8 cellular contexts compared by ENCODE assay signal in genomic region chr15:62068071-62068786, GRCh38. TPM values are rescaled to one million over a fixed set of nuclear protein-coding genes. Genes with fewer than 3 reads are reported as not detected.
DNase-seq lines count a peak whose midpoint lies in the region; ATAC-seq and TF ChIP-seq lines count a peak whose summit lies in the region.

No MANE protein-coding gene starts in this region.

- H3K9me3 ChIP-seq in RWPE2 (ENCODE audit: severe bottlenecking) (no peaks in the 10 kb centered on the region), skeletal muscle tissue (ENCODE audit: control insufficient read depth in 3 of 3, low read length in 3 of 3) (no peaks in the 10 kb centered on the region)

- ATAC-seq in GM19455 (IDR thresholded peaks at IDR 0.05; ENCODE audit: unreplicated experiment) (peak; percentile 48), RWPE2 (ENCODE audit: low read depth) (peak; percentile 15), GM21526 (IDR thresholded peaks at IDR 0.05; ENCODE audit: low FRiP score, unreplicated experiment) (no peak)

- in situ Hi-C loops in astrocyte of the spinal cord (cut with HindIII; ENCODE audit: low sequenced_read_pairs), result no loop called here

- H3K4me1 ChIP-seq in RWPE2 (ENCODE audit: insufficient read depth, poor library complexity, severe bottlenecking) (peaks cover 21% of the 10 kb centered on the region), skeletal muscle tissue (ENCODE audit: control insufficient read depth in 3 of 3, insufficient read depth in 3 of 3, low read length in 3 of 3) (peaks cover 10 to 16% (median 14%) of the 10 kb centered on the region in 3 donors)

- H3K27me3 ChIP-seq in RWPE2 (ENCODE audit: insufficient read depth, poor library complexity, severe bottlenecking) (peaks cover 8% of the 10 kb centered on the region), skeletal muscle tissue (ENCODE audit: control insufficient read depth in 3 of 3, insufficient read depth in 3 of 3, low read length in 3 of 3) (peaks cover 0 to 6% (median 3%) of the 10 kb centered on the region in 3 donors)

- DNase-seq in Ammon's horn (ENCODE audit: low spot score) (peak; percentile 20), RWPE2 (ENCODE audit: low spot score) (no peak), astrocyte of the spinal cord (ENCODE audit: low read depth, low spot score) (peak; percentile 29), iPS-NIHi11 (ENCODE audit: low spot score) (peak; percentile 65), pons (ENCODE audit: low spot score) (no peak)

- peak overlapping the region in 2 of 3 donors; percentile 17 to 63 for H3K9ac ChIP-seq in skeletal muscle tissue (ENCODE audit: low read depth in 1 of 3, low read length in 3 of 3)

- TF ChIP-seq CTCF in RWPE2 (IDR thresholded peaks at IDR 0.05; ENCODE audit: poor library complexity, severe bottlenecking) (peak; percentile 41), astrocyte of the spinal cord (IDR thresholded peaks at IDR 0.05; ENCODE audit: low read depth, low read length) (no peak)

- H3K36me3 ChIP-seq in RWPE2 (ENCODE audit: low read depth) (no peaks in the 10 kb centered on the region), skeletal muscle tissue (ENCODE audit: control insufficient read depth in 3 of 3, insufficient read depth in 3 of 3, low read length in 3 of 3) (no peaks in the 10 kb centered on the region)

- H3K4me3 ChIP-seq in RWPE2 (ENCODE audit: severe bottlenecking) (peak overlapping the region; percentile 37), astrocyte of the spinal cord (ENCODE audit: low read depth, low read length) (peak overlapping the region; percentile 12), skeletal muscle tissue (ENCODE audit: low read length in 3 of 3) (peak overlapping the region; percentile 2 to 58 (median 57))

- H3K27ac ChIP-seq in RWPE2 (ENCODE audit: poor library complexity, severe bottlenecking) (no peak overlapping the region), skeletal muscle tissue (ENCODE audit: low read depth, low read length) (no peak overlapping the region)

RNA-seq across cellular contexts. Expression of gene C2CD4A, which starts 1.5 kb away (rescaled TPM):
- total RNA-seq in skeletal muscle tissue, result not detected

RNA-seq across cellular contexts. Expression of gene VPS13C, which starts 8.0 kb away (rescaled TPM):
- 73.6 TPM for total RNA-seq in skeletal muscle tissue

Comparison
In these comparisons a context has a peak if more than half of its experiments do, and no peak if none do; other contexts are left out.
1. DNase-seq: peak in Ammon's horn (single experiment), astrocyte of the spinal cord (single experiment) and iPS-NIHi11 (single experiment); none in RWPE2 (single experiment) and pons (single experiment).
2. Peak in every context shown above with its lines, with median percentiles within 50 percentile points of each other: H3K4me3 ChIP-seq.